In the genomic region with DNA sequence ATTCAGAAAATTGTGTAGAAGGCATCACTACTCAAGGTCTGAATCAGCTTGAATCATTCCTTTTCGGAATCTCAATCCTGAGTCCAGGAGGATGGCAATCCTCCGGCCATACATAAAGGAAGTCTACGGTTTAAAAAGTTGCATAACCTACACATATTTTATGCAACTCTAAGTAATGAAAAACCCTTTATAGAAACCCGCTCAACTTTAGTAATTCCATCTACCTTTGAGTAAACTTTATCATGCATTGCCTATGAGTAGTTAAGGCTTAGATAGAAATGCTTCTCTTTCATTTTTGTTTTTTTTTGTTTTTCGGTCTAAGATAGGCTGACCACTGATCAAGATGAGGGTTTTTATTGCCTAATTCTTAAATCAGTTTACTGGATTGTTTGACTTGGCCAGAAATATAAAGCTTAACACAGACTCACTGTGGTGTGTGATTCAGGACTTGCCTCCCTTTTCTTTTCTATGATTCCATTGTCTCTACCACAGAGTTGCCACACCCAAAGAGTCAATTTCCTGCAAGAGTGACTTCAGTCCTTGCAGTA, we compare ENCODE assay signal across 13 cellular contexts.
DNase-seq lines count a peak whose midpoint lies in the region; ATAC-seq and TF ChIP-seq lines count a peak whose summit lies in the region.
"Had no signal": no experiment of that assay in that cellular context is flagged by ENCODE, and none has a peak within 500 bp of the region (broad histone marks: within the 10 kb centered on the region; RNA-seq: fewer than 3 reads in every experiment).

No MANE protein-coding gene starts in this region.

- H3K27me3 ChIP-seq in RWPE2 (ENCODE audit: insufficient read depth, poor library complexity, severe bottlenecking) = no peaks in the 10 kb centered on the region
- H3K27me3 ChIP-seq: ascending aorta had no signal

- H3K4me3 ChIP-seq in RWPE2 (ENCODE audit: severe bottlenecking) (peak overlapping the region; percentile 12), skin epidermis (no peak overlapping the region)
- H3K4me3 ChIP-seq: ascending aorta had no signal

- H3K9me3 ChIP-seq in RWPE2 (ENCODE audit: severe bottlenecking) = no peaks in the 10 kb centered on the region
- H3K9me3 ChIP-seq: ascending aorta had no signal

- ATAC-seq in RWPE2 (ENCODE audit: low read depth) (peak; percentile 95), GM21576 (IDR thresholded peaks at IDR 0.05; ENCODE audit: unreplicated experiment) (no peak), omental fat pad (ENCODE audit: low FRiP score) (no peak)

- peak overlapping the region; percentile 95 for H3K27ac ChIP-seq in RWPE2 (ENCODE audit: poor library complexity, severe bottlenecking)
- H3K27ac ChIP-seq in skin epidermis = peak overlapping the region in 14 of 21 experiments; percentile 3 to 78 (median 46)
- H3K27ac ChIP-seq: ascending aorta had no signal

- H3K4me1 ChIP-seq in RWPE2 (ENCODE audit: insufficient read depth, poor library complexity, severe bottlenecking) = peaks cover 21% of the 10 kb centered on the region
- H3K4me1 ChIP-seq: ascending aorta had no signal

- DNase-seq in DMS153 treated with DMSO at 0.1 percent for 48 hours (lab: John Stamatoyannopoulos, UW; ENCODE audit: unreplicated experiment) (peak; percentile 9), DMS153 (lab: John Stamatoyannopoulos, UW) (no peak), RWPE2 (ENCODE audit: low spot score) (no peak), fibroblast of the conjunctiva (ENCODE audit: low read depth) (peak; percentile 74), pons (ENCODE audit: low spot score) (no peak), omental fat pad (ENCODE audit: low spot score) (no peak)
- DNase-seq: ACHN, NCI-H1092 treated with DMSO at 0.1 percent for 48 hours, posterior cingulate gyrus, SIG-M5 had no signal

- TF ChIP-seq CTCF in RWPE2 (IDR thresholded peaks at IDR 0.05; ENCODE audit: poor library complexity, severe bottlenecking) (no peak), omental fat pad (IDR thresholded peaks at IDR 0.05) (no peak)

- H3K36me3 ChIP-seq in RWPE2 (ENCODE audit: low read depth) = no peaks in the 10 kb centered on the region
- H3K36me3 ChIP-seq: ascending aorta had no signal

Comparison
In these comparisons a context has a peak if more than half of its experiments do, and no peak if none do; other contexts are left out.
1. DNase-seq: peak in DMS153 treated with DMSO at 0.1 percent for 48 hours (single experiment) and fibroblast of the conjunctiva (single experiment); none in DMS153 (single experiment), RWPE2 (single experiment), pons (single experiment) and omental fat pad (single experiment).